In the genomic region with DNA sequence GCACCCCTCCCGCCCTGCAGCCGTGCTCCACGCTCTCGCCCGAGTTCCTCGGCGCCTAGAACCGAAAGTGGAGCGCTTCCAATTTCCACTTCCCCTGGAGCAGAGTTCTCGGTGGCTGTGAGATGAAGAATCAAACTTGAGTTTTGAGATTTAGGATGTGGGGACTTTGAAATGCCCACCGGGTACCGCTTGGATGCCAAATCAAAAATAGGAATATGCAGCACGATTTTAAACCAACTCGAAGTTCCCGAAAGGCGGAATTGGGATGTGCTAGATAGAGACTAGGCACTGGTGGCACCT, we compare ENCODE assay signal across 8 cellular contexts. TPM values are rescaled to one million over a fixed set of nuclear protein-coding genes. Genes with fewer than 3 reads are reported as not detected.
DNase-seq lines count a peak whose midpoint lies in the region; ATAC-seq lines count a peak whose summit lies in the region.

No MANE protein-coding gene starts in this region.

- peaks cover 5% of the 10 kb centered on the region for H3K36me3 ChIP-seq in iPS-15b (ENCODE audit: control insufficient read depth, insufficient read depth, low read length)

- H3K4me1 ChIP-seq in iPS-15b (ENCODE audit: control insufficient read depth, insufficient read depth, low read length) = peaks cover 4% of the 10 kb centered on the region

- peaks cover 40% of the 10 kb centered on the region for H3K36me3 Mint-ChIP-seq in activated naive CD4-positive, alpha-beta T cell treated with anti-CD3 and anti-CD28 coated beads for 36 hours (ENCODE audit: low read depth)
- H3K36me3 Mint-ChIP-seq in activated naive CD4-positive, alpha-beta T cell treated with anti-CD3 and anti-CD28 coated beads, Interleukin-2, amount 50 U/mL, for 72 hours = peaks cover 20 to 24% of the 10 kb centered on the region in 2 donors

- peak overlapping the region; percentile 94 for H3K27ac Mint-ChIP-seq in activated naive CD4-positive, alpha-beta T cell treated with anti-CD3 and anti-CD28 coated beads for 36 hours
- H3K27ac Mint-ChIP-seq in activated naive CD4-positive, alpha-beta T cell treated with anti-CD3 and anti-CD28 coated beads, Interleukin-2, amount 50 U/mL, for 72 hours = peak overlapping the region; percentile 95 to 96

- peak overlapping the region; percentile 93 for H3K4me3 Mint-ChIP-seq in activated naive CD4-positive, alpha-beta T cell treated with anti-CD3 and anti-CD28 coated beads for 36 hours

- peaks cover 2% of the 10 kb centered on the region for H3K27me3 ChIP-seq in iPS-15b (ENCODE audit: control insufficient read depth, insufficient read depth, low read length)

- peak overlapping the region; percentile 85 for H3K4me3 ChIP-seq in iPS-15b (ENCODE audit: low read depth, low read length)

- no peaks in the 10 kb centered on the region for H3K27me3 Mint-ChIP-seq in activated naive CD4-positive, alpha-beta T cell treated with anti-CD3 and anti-CD28 coated beads for 36 hours (ENCODE audit: low read depth)

- H3K9me3 ChIP-seq in iPS-15b (ENCODE audit: control insufficient read depth, insufficient read depth, low read length) = no peaks in the 10 kb centered on the region

- H3K9me3 Mint-ChIP-seq in activated naive CD4-positive, alpha-beta T cell treated with anti-CD3 and anti-CD28 coated beads for 36 hours = no peaks in the 10 kb centered on the region
- H3K9me3 Mint-ChIP-seq in activated naive CD4-positive, alpha-beta T cell treated with anti-CD3 and anti-CD28 coated beads, Interleukin-2, amount 50 U/mL, for 72 hours = no peaks in the 10 kb centered on the region

- H3K4me1 Mint-ChIP-seq in activated naive CD4-positive, alpha-beta T cell treated with anti-CD3 and anti-CD28 coated beads for 36 hours (ENCODE audit: low read depth) = peaks cover 44% of the 10 kb centered on the region

- peak overlapping the region; percentile 89 for H3K9ac ChIP-seq in iPS-15b (ENCODE audit: low read depth, low read length)

- no peak for DNase-seq in activated naive CD4-positive, alpha-beta T cell treated with anti-CD3 and anti-CD28 coated beads for 36 hours
- DNase-seq in activated naive CD4-positive, alpha-beta T cell treated with Interleukin-2 at 50 U/mL for 16 hours = no peak
- no peak for DNase-seq in activated naive CD4-positive, alpha-beta T cell treated with anti-CD3 and anti-CD28 coated beads, Interleukin-2, amount 50 U/mL, for 72 hours (ENCODE audit: low spot score in 2 of 2)
- DNase-seq in stimulated activated naive CD8-positive, alpha-beta T cell treated with anti-CD3 and anti-CD28 coated beads, Interleukin-15, Interleukin-2, amounts not matched to agents 100 U/mL and 50 U/mL, for 24 hours = no peak
- no peak for DNase-seq in SHP77 (lab: John Stamatoyannopoulos, UW)
- no peak for DNase-seq in D341Med (ENCODE audit: low spot score)
- no peak for DNase-seq in NCI-H446 treated with DMSO at 0.1 percent for 48 hours (lab: John Stamatoyannopoulos, UW)

- intact Hi-C loops in activated naive CD4-positive, alpha-beta T cell treated with anti-CD3 and anti-CD28 coated beads for 36 hours (cut with micrococcal nuclease) = loop anchor here (2.0 to 5.0 kb wide), 5 partner anchors 16 to 250 kb away; partner anchors contain the start of genes ARL2, DPF2, SYVN1 and TM7SF2

- no peak for ATAC-seq in activated naive CD4-positive, alpha-beta T cell treated with anti-CD3 and anti-CD28 coated beads, Interleukin-2, amount 50 U/mL, for 72 hours
- ATAC-seq in stimulated activated naive CD8-positive, alpha-beta T cell treated with anti-CD3 and anti-CD28 coated beads, Interleukin-15, Interleukin-2, amounts not matched to agents 100 U/mL and 50 U/mL, for 24 hours = peak; percentile 16

- CTCF ChIA-PET in activated naive CD4-positive, alpha-beta T cell treated with anti-CD3 and anti-CD28 coated beads for 36 hours (lab: Charles Lee) = interaction anchor here (1.0 to 2.5 kb wide), 10 partner anchors 9 to 248 kb away, joined by 3 to 15 read pairs (median 5); partner anchors contain the start of gene DPF2

RNA-seq across cellular contexts. Expression of gene POLA2, which starts 0.6 kb away (rescaled TPM):
- total RNA-seq in activated naive CD4-positive, alpha-beta T cell treated with anti-CD3 and anti-CD28 coated beads for 36 hours = 10 to 100 TPM; 65.1 to 67.0 TPM
- total RNA-seq in activated naive CD4-positive, alpha-beta T cell treated with anti-CD3 and anti-CD28 coated beads, Interleukin-2, amount 50 U/mL, for 72 hours = 10 to 100 TPM; 66.8 to 69.9 TPM

RNA-seq across cellular contexts. Expression of gene CDC42EP2, which starts 52.3 kb away (rescaled TPM):
- 1 to 10 TPM in 1 of 2 experiments, under 1 TPM in 1; 0.57 to 1.5 TPM for total RNA-seq in activated naive CD4-positive, alpha-beta T cell treated with anti-CD3 and anti-CD28 coated beads for 36 hours
- 1 to 10 TPM; 3.5 to 3.9 TPM for total RNA-seq in activated naive CD4-positive, alpha-beta T cell treated with anti-CD3 and anti-CD28 coated beads, Interleukin-2, amount 50 U/mL, for 72 hours
